ENCODE assay signal across 23 cellular contexts in the genomic region with DNA sequence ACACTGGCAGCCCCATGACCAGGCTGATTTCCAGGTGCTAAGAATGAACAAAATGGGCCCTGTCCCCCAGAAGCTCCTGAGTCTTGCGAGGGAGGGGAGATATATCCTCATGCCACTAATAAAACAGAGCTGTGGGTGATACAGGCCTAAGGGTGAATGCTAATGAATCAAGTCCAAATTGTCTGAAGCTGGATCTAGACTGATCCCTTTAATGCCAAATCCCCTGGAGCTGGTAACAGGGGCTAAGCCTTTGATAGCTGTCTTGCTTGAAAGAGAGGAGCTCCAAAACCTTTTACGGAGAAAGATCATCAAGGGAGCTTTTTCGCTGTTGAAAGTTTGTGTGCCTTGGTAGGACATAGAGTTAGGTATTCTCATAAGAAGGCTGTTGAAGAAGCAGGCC.
DNase-seq lines count a peak whose midpoint lies in the region; ATAC-seq and TF ChIP-seq lines count a peak whose summit lies in the region.
"Had no signal": no experiment of that assay in that cellular context is flagged by ENCODE, and none has a peak within 500 bp of the region (broad histone marks: within the 10 kb centered on the region; RNA-seq: fewer than 3 reads in every experiment).

No MANE protein-coding gene starts in this region.

- H3K27ac ChIP-seq in heart right ventricle = peak overlapping the region in 2 of 10 donors; percentile 6 to 44
- H3K27ac ChIP-seq in mammary epithelial cell (ENCODE audit: insufficient read depth, low read depth, low read length) = peak overlapping the region; percentile 71
- peak overlapping the region; percentile 72 for H3K27ac ChIP-seq in parathyroid adenoma
- H3K27ac ChIP-seq in upper lobe of left lung = peak overlapping the region in 3 of 4 donors; percentile 12 to 57 (median 57)
- H3K27ac ChIP-seq: body of pancreas, ovary, thoracic aorta, VCaP had no signal

- CTCF ChIA-PET in mammary epithelial cell (lab: Charles Lee; ENCODE audit: low non-redundant PET) = no interaction called here

- dilution Hi-C loops in mammary epithelial cell (cut with HindIII; ENCODE audit: low sequenced_read_pairs) = loop anchor here (5.0 kb wide), 1 partner anchor 99 kb away; no protein-coding TSS in a partner anchor

- no peak overlapping the region for H2AFZ ChIP-seq in mammary epithelial cell (ENCODE audit: low read depth, low read length)
- no peak overlapping the region for H2AFZ ChIP-seq in parathyroid adenoma

- 97 to 98% methylated on average over 3 of the region's 3 CpGs for WGBS in heart right ventricle, 2 donors
- 45% methylated on average over 3 of the region's 3 CpGs for WGBS in mammary epithelial cell (ENCODE audit: low coverage, missing lambda C conversion rate)
- WGBS in upper lobe of left lung, 2 donors = 96 to 98% methylated on average over 3 of the region's 3 CpGs

- ATAC-seq in heart right ventricle (no peak), upper lobe of left lung (ENCODE audit: low FRiP score in 2 of 2) (no peak), GM18861 (IDR thresholded peaks at IDR 0.05; ENCODE audit: unreplicated experiment) (no peak), mucosa of descending colon (no peak)
- ATAC-seq: Panc1 had no signal

- H3K36me3 ChIP-seq in heart right ventricle = peaks cover 0 to 22% (median 0%) of the 10 kb centered on the region in 9 donors
- H3K36me3 ChIP-seq in mammary epithelial cell (ENCODE audit: insufficient read depth, low read length) = no peaks in the 10 kb centered on the region
- no peaks in the 10 kb centered on the region for H3K36me3 ChIP-seq in parathyroid adenoma (ENCODE audit: control insufficient read depth, insufficient read depth, low read length)
- peaks cover 0 to 6% (median 0%) of the 10 kb centered on the region in 4 donors for H3K36me3 ChIP-seq in upper lobe of left lung
- no peaks in the 10 kb centered on the region for H3K36me3 ChIP-seq in mucosa of descending colon (ENCODE audit: low read depth)
- H3K36me3 ChIP-seq: ovary had no signal

- DNase-seq in cardiac septum (ENCODE audit: low spot score) (peak; percentile 31), heart right ventricle (no peak), mammary epithelial cell (no peak), upper lobe of left lung (no peak), mucosa of descending colon (no peak), Ammon's horn (ENCODE audit: low spot score) (no peak)
- DNase-seq: 8988T; activated naive CD8-positive, alpha-beta T cell treated with anti-CD3 and anti-CD28 coated beads, Interleukin-2, amount 10 ng/mL, durations not matched to agents 7 days and 5 days; DND-41; GOT3; kidney glomerular epithelial cell; natural killer cell; NCI-H1105; NCI-H2081 treated with DMSO at 0.1 percent for 48 hours; NK-92 treated with Interleukin-12 subunit alpha and Interleukin-12 subunit beta, amount 100 ng/mL, for 24 hours; ovary; SIG-M5 had no signal

- H3K4me2 ChIP-seq in mammary epithelial cell (ENCODE audit: insufficient read depth, low read depth, low read length) (no peak overlapping the region), parathyroid adenoma (ENCODE audit: low read length) (no peak overlapping the region)

- H3K79me2 ChIP-seq in mammary epithelial cell (ENCODE audit: insufficient read depth, low read length) (no peaks in the 10 kb centered on the region), parathyroid adenoma (peaks cover 27% of the 10 kb centered on the region)

- TF ChIP-seq CTCF in heart right ventricle (IDR thresholded peaks at IDR 0.05) = no peak
- no peak for TF ChIP-seq CTCF in mammary epithelial cell (conservative IDR thresholded peaks at IDR 0.05 in 1 of 2, IDR thresholded peaks at IDR 0.05 in 1 of 2; ENCODE audit: extremely low read depth in 1 of 2, insufficient read depth in 1 of 2, low read depth in 1 of 2, low read length in 2 of 2)
- TF ChIP-seq CTCF in parathyroid adenoma (IDR thresholded peaks at IDR 0.05) = no peak
- TF ChIP-seq CTCF in upper lobe of left lung (IDR thresholded peaks at IDR 0.05) = no peak
- no peak for TF ChIP-seq CTCF in mucosa of descending colon (IDR thresholded peaks at IDR 0.05)

- no peak for TF ChIP-seq POLR2A in upper lobe of left lung (IDR thresholded peaks at IDR 0.05)

- in situ Hi-C loops in mammary epithelial cell (cut with MboI; ENCODE audit: low sequenced_read_pairs in 2 of 2) = loop anchor here in 1 of 2 donors (25.0 kb wide), 1 partner anchor 294 kb away; no protein-coding TSS in a partner anchor

- BruUV-seq in mammary epithelial cell (replicated peaks; lab: Mats Ljungman, UMichigan) = no TSS peak

- intact Hi-C loops in cardiac septum (cut with DNase I) = no loop called here
- intact Hi-C loops in heart right ventricle (cut with DNase I) = no loop called here
- intact Hi-C loops in mammary epithelial cell (cut with micrococcal nuclease) = loop anchor here (2.0 kb wide), 1 partner anchor 15 kb away; no protein-coding TSS in a partner anchor
- intact Hi-C loops in mucosa of descending colon (cut with DNase I, micrococcal nuclease) = no loop called here

- H3K9me3 ChIP-seq in heart right ventricle = no peaks in the 10 kb centered on the region
- no peaks in the 10 kb centered on the region for H3K9me3 ChIP-seq in mammary epithelial cell (replicated peaks; ENCODE audit: insufficient read depth, low read length)
- no peaks in the 10 kb centered on the region for H3K9me3 ChIP-seq in parathyroid adenoma (ENCODE audit: control insufficient read depth, low read length)
- no peaks in the 10 kb centered on the region for H3K9me3 ChIP-seq in upper lobe of left lung
- H3K9me3 ChIP-seq in mucosa of descending colon = no peaks in the 10 kb centered on the region
- H3K9me3 ChIP-seq: body of pancreas, ovary, thoracic aorta had no signal

- H3K9ac ChIP-seq in mammary epithelial cell (ENCODE audit: insufficient read depth, low read length) = no peak overlapping the region
- no peak overlapping the region for H3K9ac ChIP-seq in parathyroid adenoma

- H3K4me1 ChIP-seq in heart right ventricle = peaks cover 0 to 34% (median 21%) of the 10 kb centered on the region in 9 donors
- peaks cover 73% of the 10 kb centered on the region for H3K4me1 ChIP-seq in mammary epithelial cell (ENCODE audit: insufficient read depth, low read length)
- H3K4me1 ChIP-seq in parathyroid adenoma = peaks cover 34% of the 10 kb centered on the region
- peaks cover 7 to 43% (median 28%) of the 10 kb centered on the region in 4 donors for H3K4me1 ChIP-seq in upper lobe of left lung
- peaks cover 25% of the 10 kb centered on the region for H3K4me1 ChIP-seq in mucosa of descending colon (ENCODE audit: low read depth)

- H3K4me3 ChIP-seq in heart right ventricle = no peak overlapping the region
- no peak overlapping the region for H3K4me3 ChIP-seq in mammary epithelial cell (replicated peaks in 1 of 3; ENCODE audit: insufficient read depth in 1 of 3, low read depth in 2 of 3, low read length in 3 of 3)
- no peak overlapping the region for H3K4me3 ChIP-seq in parathyroid adenoma (ENCODE audit: low read depth, low read length)
- H3K4me3 ChIP-seq in upper lobe of left lung = no peak overlapping the region
- H3K4me3 ChIP-seq in mucosa of descending colon = no peak overlapping the region
- H3K4me3 ChIP-seq: body of pancreas, ovary, thoracic aorta had no signal

- no peaks in the 10 kb centered on the region for H4K20me1 ChIP-seq in mammary epithelial cell (ENCODE audit: insufficient read depth, low read length)

- no peak for TF ChIP-seq EP300 in upper lobe of left lung (IDR thresholded peaks at IDR 0.05)

- no peaks in the 10 kb centered on the region for H3K27me3 ChIP-seq in heart right ventricle
- no peaks in the 10 kb centered on the region for H3K27me3 ChIP-seq in mammary epithelial cell (ENCODE audit: insufficient read depth, low read length)
- H3K27me3 ChIP-seq in parathyroid adenoma (ENCODE audit: control insufficient read depth, insufficient read depth, low read length) = no peaks in the 10 kb centered on the region
- no peaks in the 10 kb centered on the region for H3K27me3 ChIP-seq in upper lobe of left lung
- H3K27me3 ChIP-seq: body of pancreas, ovary had no signal
